Comparison of ENCODE assay signal across 16 cellular contexts in the genomic region with DNA sequence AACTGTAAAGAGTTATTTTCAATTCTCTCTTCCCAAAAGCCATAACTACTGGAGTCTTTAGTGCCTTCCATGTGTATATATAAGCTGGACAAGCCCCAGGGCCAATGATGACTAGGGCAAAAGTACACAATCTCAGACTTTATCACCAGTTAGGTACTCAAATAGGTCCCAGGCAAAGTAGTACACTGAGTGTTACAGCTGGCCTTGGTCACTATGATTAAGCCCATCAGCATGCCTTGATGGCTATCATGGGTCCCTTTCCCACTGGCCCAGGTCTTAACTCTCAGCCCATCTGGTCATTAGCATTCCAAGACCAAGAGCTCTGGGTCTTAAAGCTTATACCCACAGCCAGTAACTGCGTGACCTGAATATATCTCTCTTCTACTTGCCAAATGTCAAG.
DNase-seq lines count a peak whose midpoint lies in the region; ATAC-seq, FAIRE-seq and TF ChIP-seq lines count a peak whose summit lies in the region.
"Had no signal": no experiment of that assay in that cellular context is flagged by ENCODE, and none has a peak within 500 bp of the region (broad histone marks: within the 10 kb centered on the region; RNA-seq: fewer than 3 reads in every experiment).

No MANE protein-coding gene starts in this region.

- no peak overlapping the region for H3K27ac ChIP-seq in endothelial cell of umbilical vein (ENCODE audit: insufficient read depth, low read depth, low read length)
- H3K27ac ChIP-seq: BLaER1 treated with 17β-estradiol and CSF1 and Interleukin-3, amounts not matched to agents 10 nM and 100 nM had no signal

- H3K4me2 ChIP-seq in endothelial cell of umbilical vein (ENCODE audit: insufficient read depth, low read length) = no peak overlapping the region
- H3K4me2 ChIP-seq: BLaER1 treated with 17β-estradiol and CSF1 and Interleukin-3, amounts not matched to agents 10 nM and 100 nM had no signal

- peaks cover 9% of the 10 kb centered on the region for H3K4me1 ChIP-seq in endothelial cell of umbilical vein (ENCODE audit: control insufficient read depth, extremely low read depth, insufficient read depth, low read length)
- peaks cover 9% of the 10 kb centered on the region for H3K4me1 ChIP-seq in mucosa of descending colon (ENCODE audit: low read depth)
- H3K4me1 ChIP-seq: BLaER1 treated with 17β-estradiol and CSF1 and Interleukin-3, amounts not matched to agents 10 nM and 100 nM had no signal

- H4K20me1 ChIP-seq in endothelial cell of umbilical vein (replicated peaks; ENCODE audit: control insufficient read depth, extremely low read depth, insufficient read depth, low read length) = no peaks in the 10 kb centered on the region

- DNase-seq in ELF-1 (ENCODE audit: low read depth, low spot score) (peak; percentile 59), RCC 7860 (ENCODE audit: low spot score) (peak; percentile 79), endothelial cell of umbilical vein (ENCODE audit: low read depth, low spot score) (peak; percentile 13), mucosa of descending colon (peak in 1 of 3 donors; percentile 63), SW480 (ENCODE audit: low spot score) (no peak), NCI-H2227 (lab: John Stamatoyannopoulos, UW; ENCODE audit: unreplicated experiment) (no peak)
- DNase-seq: activated T-cell treated with anti-CD3 and anti-CD28 coated beads, Interleukin-2, amount 50 U/mL, for 1 hour; foreskin melanocyte; naive thymus-derived CD4-positive, alpha-beta T cell; right cardiac atrium; stimulated activated naive B cell treated with anti-CD40 and anti-IgM and Interleukin-4, amounts not matched to agents 10 μg/mL and 1 μg/mL and 100 μg/mL, for 72 hours had no signal

- FAIRE-seq in RCC 7860 (lab: Jason Lieb, UNC) = peak; percentile 78
- no peak for FAIRE-seq in endothelial cell of umbilical vein (lab: Jason Lieb, UNC)
- FAIRE-seq: urothelium cell line had no signal

- no TSS peak for BruUV-seq in endothelial cell of umbilical vein (replicated peaks; lab: Mats Ljungman, UMichigan)

- POLR2A ChIA-PET in endothelial cell of umbilical vein (lab: Charles Lee) = no interaction called here

- TF ChIP-seq CTCF in endothelial cell of umbilical vein (IDR thresholded peaks at IDR 0.05; ENCODE audit: extremely low read depth in 1 of 2, insufficient read depth in 1 of 2, low read depth in 1 of 2, low read length in 2 of 2) (no peak), mucosa of descending colon (IDR thresholded peaks at IDR 0.05) (no peak)

- peak; percentile 89 for ATAC-seq in mucosa of descending colon
- no peak for ATAC-seq in GM18517 (IDR thresholded peaks at IDR 0.05; ENCODE audit: unreplicated experiment)
- ATAC-seq in GM21619 (IDR thresholded peaks at IDR 0.05; ENCODE audit: unreplicated experiment) = no peak
- ATAC-seq: activated CD4-positive, CD25-positive, alpha-beta regulatory T cell treated with anti-CD3 and anti-CD28 coated beads, Interleukin-2, amount 50 U/mL, for 24 hours; naive thymus-derived CD4-positive, alpha-beta T cell; right cardiac atrium; stimulated activated naive B cell treated with anti-CD40 and anti-IgM and Interleukin-4, amounts not matched to agents 10 μg/mL and 1 μg/mL and 100 μg/mL, for 72 hours had no signal

- no peaks in the 10 kb centered on the region for H3K79me2 ChIP-seq in endothelial cell of umbilical vein (ENCODE audit: control insufficient read depth, insufficient read depth, low read length)

- dilution Hi-C loops in endothelial cell of umbilical vein (cut with MboI; ENCODE audit: extremely low pct_ligation_motif_present, low sequenced_read_pairs) = no loop called here

- TF ChIP-seq POLR2A in endothelial cell of umbilical vein (IDR thresholded peaks at IDR 0.05; ENCODE audit: low read depth, low read length) = no peak

- H3K9ac ChIP-seq in endothelial cell of umbilical vein (replicated peaks; ENCODE audit: extremely low read depth, insufficient read depth, low read length) = no peak overlapping the region

- CTCF ChIA-PET in endothelial cell of umbilical vein (lab: Charles Lee) = interaction anchor here (1.4 to 15.0 kb wide), 4 partner anchors 27 to 93 kb away, joined by 5 to 439 read pairs (median 6); no protein-coding TSS in a partner anchor

- no peaks in the 10 kb centered on the region for H3K36me3 ChIP-seq in endothelial cell of umbilical vein (ENCODE audit: control insufficient read depth in 2 of 2, extremely low read depth in 1 of 2, insufficient read depth in 2 of 2, low read length in 2 of 2)
- H3K36me3 ChIP-seq in mucosa of descending colon (ENCODE audit: low read depth) = no peaks in the 10 kb centered on the region

- no peaks in the 10 kb centered on the region for H3K9me1 ChIP-seq in endothelial cell of umbilical vein (replicated peaks; ENCODE audit: control insufficient read depth, extremely low read depth, insufficient read depth, low read length)

- H3K9me3 ChIP-seq in endothelial cell of umbilical vein (replicated peaks; ENCODE audit: control insufficient read depth, insufficient read depth, low read length) = no peaks in the 10 kb centered on the region
- no peaks in the 10 kb centered on the region for H3K9me3 ChIP-seq in mucosa of descending colon

- no peaks in the 10 kb centered on the region for H3K27me3 ChIP-seq in endothelial cell of umbilical vein (ENCODE audit: control insufficient read depth in 2 of 2, insufficient read depth in 2 of 2, low read length in 2 of 2)
- H3K27me3 ChIP-seq: BLaER1 treated with 17β-estradiol and CSF1 and Interleukin-3, amounts not matched to agents 10 nM and 100 nM had no signal

- no peak overlapping the region for H2AFZ ChIP-seq in endothelial cell of umbilical vein (ENCODE audit: low read depth, low read length)

- intact Hi-C loops in endothelial cell of umbilical vein (cut with micrococcal nuclease) (no loop called here), mucosa of descending colon (cut with DNase I, micrococcal nuclease) (no loop called here)

- H3K4me3 ChIP-seq in endothelial cell of umbilical vein (replicated peaks in 1 of 3; ENCODE audit: insufficient read depth in 1 of 3, low read depth in 1 of 3, low read length in 3 of 3) (no peak overlapping the region), mucosa of descending colon (no peak overlapping the region)
- H3K4me3 ChIP-seq: BLaER1 treated with 17β-estradiol and CSF1 and Interleukin-3, amounts not matched to agents 10 nM and 100 nM had no signal

TF ChIP-seq in endothelial cell of umbilical vein, 7 proteins besides CTCF, POLR2A, EP300 and RAD21:
- TF ChIP-seq FOS (IDR thresholded peaks at IDR 0.05; ENCODE audit: borderline replicate concordance, insufficient read depth, low read length) (no peak), JUN (IDR thresholded peaks at IDR 0.05; ENCODE audit: borderline replicate concordance, insufficient read depth, insufficient read length, low read depth) (no peak), EZH2 (IDR thresholded peaks at IDR 0.05; ENCODE audit: borderline replicate concordance, low read depth, low read length, severe bottlenecking) (no peak), MYC (IDR thresholded peaks at IDR 0.05; ENCODE audit: low read depth, low read length) (no peak), GATA2 (IDR thresholded peaks at IDR 0.05; ENCODE audit: insufficient read depth, insufficient read length, low read depth, low read length) (no peak), POLR2AphosphoS5 (IDR thresholded peaks at IDR 0.05; ENCODE audit: insufficient read depth, low read depth, low read length) (no peak)
- TF ChIP-seq, protein P1, sequence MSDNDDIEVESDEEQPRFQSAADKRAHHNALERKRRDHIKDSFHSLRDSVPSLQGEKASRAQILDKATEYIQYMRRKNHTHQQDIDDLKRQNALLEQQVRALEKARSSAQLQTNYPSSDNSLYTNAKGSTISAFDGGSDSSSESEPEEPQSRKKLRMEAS (IDR thresholded peaks at IDR 0.05; ENCODE audit: insufficient read depth, insufficient read length) = no peak

Comparison
In these comparisons a context has a peak if more than half of its experiments do, and no peak if none do; other contexts are left out.
1. DNase-seq: peak in ELF-1 (single experiment), RCC 7860 (single experiment) and endothelial cell of umbilical vein (single experiment); none in SW480 (single experiment) and NCI-H2227 (single experiment).